Comparison of ENCODE assay signal across 8 cellular contexts in genomic region chr10:21292763-21293517, GRCh38.
DNase-seq lines count a peak whose midpoint lies in the region; ATAC-seq and TF ChIP-seq lines count a peak whose summit lies in the region.

No MANE protein-coding gene starts in this region.

- WGBS in right cardiac atrium: 3% methylated on average over 14 of the region's 14 CpGs

- H3K27me3 Mint-ChIP-seq in HFFc6 (ENCODE audit: insufficient read depth): peaks cover 1% of the 10 kb centered on the region; the same call in 1 of the 2 replicates
- H3K27me3 Mint-ChIP-seq in CD4-positive, alpha-beta T cell: peaks cover 32% of the 10 kb centered on the region
- peaks cover 9% of the 10 kb centered on the region for H3K27me3 Mint-ChIP-seq in activated CD8-positive, alpha-beta T cell treated with anti-CD3 and anti-CD28 coated beads for 36 hours

- peak overlapping the region; percentile 85 for H3K4me3 Mint-ChIP-seq in HFFc6
- H3K4me3 Mint-ChIP-seq in CD4-positive, alpha-beta T cell: no peak overlapping the region
- no peak overlapping the region for H3K4me3 Mint-ChIP-seq in activated CD8-positive, alpha-beta T cell treated with anti-CD3 and anti-CD28 coated beads for 36 hours

- no peaks in the 10 kb centered on the region for H3K9me3 Mint-ChIP-seq in HFFc6
- no peaks in the 10 kb centered on the region for H3K9me3 Mint-ChIP-seq in CD4-positive, alpha-beta T cell
- H3K9me3 Mint-ChIP-seq in activated CD8-positive, alpha-beta T cell treated with anti-CD3 and anti-CD28 coated beads for 36 hours: no peaks in the 10 kb centered on the region

- POLR2A ChIA-PET in CD4-positive, alpha-beta T cell (lab: Charles Lee): no interaction called here
- POLR2A ChIA-PET in activated CD8-positive, alpha-beta T cell treated with anti-CD3 and anti-CD28 coated beads for 36 hours (lab: Charles Lee): no interaction called here

- no peaks in the 10 kb centered on the region for H3K27me3 ChIP-seq in right cardiac atrium (ENCODE audit: control insufficient read depth, insufficient read depth)
- no peaks in the 10 kb centered on the region for H3K27me3 ChIP-seq in CD4-positive, alpha-beta T cell (ENCODE audit: control insufficient read depth, insufficient read depth, low read length)

- H3K4me1 Mint-ChIP-seq in HFFc6 (ENCODE audit: low read depth): peaks cover 41% of the 10 kb centered on the region
- H3K4me1 Mint-ChIP-seq in CD4-positive, alpha-beta T cell (ENCODE audit: low read depth): peaks cover 14% of the 10 kb centered on the region
- peaks cover 4% of the 10 kb centered on the region for H3K4me1 Mint-ChIP-seq in activated CD8-positive, alpha-beta T cell treated with anti-CD3 and anti-CD28 coated beads for 36 hours (ENCODE audit: low read depth)

- H3K36me3 Mint-ChIP-seq in HFFc6 (ENCODE audit: low read depth): no peaks in the 10 kb centered on the region
- no peaks in the 10 kb centered on the region for H3K36me3 Mint-ChIP-seq in CD4-positive, alpha-beta T cell (ENCODE audit: low read depth)
- H3K36me3 Mint-ChIP-seq in activated CD8-positive, alpha-beta T cell treated with anti-CD3 and anti-CD28 coated beads for 36 hours (ENCODE audit: low read depth): no peaks in the 10 kb centered on the region

- H3K4me3 ChIP-seq in right cardiac atrium (ENCODE audit: low read length): peak overlapping the region; percentile 55

- DNase-seq in HFFc6: peak; percentile 98
- DNase-seq in amniotic epithelial cell (ENCODE audit: low read depth): peak; percentile 98
- DNase-seq in right cardiac atrium: peak; percentile 77 to 86 (median 81)
- peak; percentile 62 for DNase-seq in retina
- no peak for DNase-seq in CD4-positive, alpha-beta T cell
- no peak for DNase-seq in NCI-H526 (lab: John Stamatoyannopoulos, UW)
- no peak for DNase-seq in activated CD8-positive, alpha-beta T cell treated with anti-CD3 and anti-CD28 coated beads for 36 hours

- intact Hi-C loops in right cardiac atrium (cut with DNase I): no loop called here
- intact Hi-C loops in CD4-positive, alpha-beta T cell (cut with DNase I, micrococcal nuclease): no loop called here
- intact Hi-C loops in activated CD8-positive, alpha-beta T cell treated with anti-CD3 and anti-CD28 coated beads for 36 hours (cut with micrococcal nuclease): no loop called here

- H3K9me3 ChIP-seq in right cardiac atrium (ENCODE audit: control insufficient read depth, low read length): no peaks in the 10 kb centered on the region
- H3K9me3 ChIP-seq in CD4-positive, alpha-beta T cell (ENCODE audit: control insufficient read depth, low read length): no peaks in the 10 kb centered on the region

- H3K4me1 ChIP-seq in right cardiac atrium (ENCODE audit: control insufficient read depth, insufficient read depth, low read length): no peaks in the 10 kb centered on the region

- peak; percentile 93 to 96 for ATAC-seq in right cardiac atrium
- no peak for ATAC-seq in CD4-positive, alpha-beta T cell (ENCODE audit: poor library complexity)
- ATAC-seq in activated CD8-positive, alpha-beta T cell treated with anti-CD3 and anti-CD28 coated beads for 36 hours: no peak
- ATAC-seq in HG02798 (IDR thresholded peaks at IDR 0.05; ENCODE audit: poor library complexity, unreplicated experiment): no peak

- H3K27ac Mint-ChIP-seq in HFFc6: peak overlapping the region; percentile 91
- no peak overlapping the region for H3K27ac Mint-ChIP-seq in CD4-positive, alpha-beta T cell
- H3K27ac Mint-ChIP-seq in activated CD8-positive, alpha-beta T cell treated with anti-CD3 and anti-CD28 coated beads for 36 hours: no peak overlapping the region

- CTCF ChIA-PET in CD4-positive, alpha-beta T cell (lab: Charles Lee): no interaction called here
- CTCF ChIA-PET in activated CD8-positive, alpha-beta T cell treated with anti-CD3 and anti-CD28 coated beads for 36 hours (lab: Charles Lee): no interaction called here

- no peak overlapping the region for H3K27ac ChIP-seq in right cardiac atrium (ENCODE audit: low read length)
- no peak overlapping the region for H3K27ac ChIP-seq in CD4-positive, alpha-beta T cell (ENCODE audit: low read depth, low read length)

- TF ChIP-seq CTCF in HFFc6 (IDR thresholded peaks at IDR 0.05): no peak
- no peak for TF ChIP-seq CTCF in CD4-positive, alpha-beta T cell (IDR thresholded peaks at IDR 0.05)
- TF ChIP-seq CTCF in activated CD8-positive, alpha-beta T cell treated with anti-CD3 and anti-CD28 coated beads for 36 hours (IDR thresholded peaks at IDR 0.05): no peak

Comparison
In these comparisons a context has a peak if more than half of its experiments do, and no peak if none do; other contexts are left out.
1. DNase-seq: peak in HFFc6 (single experiment), amniotic epithelial cell (single experiment), right cardiac atrium (3 of 3) and retina (single experiment); none in CD4-positive, alpha-beta T cell (0 of 10), NCI-H526 (0 of 2) and activated CD8-positive, alpha-beta T cell treated with anti-CD3 and anti-CD28 coated beads for 36 hours (single experiment).
2. ATAC-seq: peak in right cardiac atrium (2 of 2); none in CD4-positive, alpha-beta T cell (single experiment), activated CD8-positive, alpha-beta T cell treated with anti-CD3 and anti-CD28 coated beads for 36 hours (single experiment) and HG02798 (single experiment).